ENCODE assay signal across 35 cellular contexts in the genomic region with DNA sequence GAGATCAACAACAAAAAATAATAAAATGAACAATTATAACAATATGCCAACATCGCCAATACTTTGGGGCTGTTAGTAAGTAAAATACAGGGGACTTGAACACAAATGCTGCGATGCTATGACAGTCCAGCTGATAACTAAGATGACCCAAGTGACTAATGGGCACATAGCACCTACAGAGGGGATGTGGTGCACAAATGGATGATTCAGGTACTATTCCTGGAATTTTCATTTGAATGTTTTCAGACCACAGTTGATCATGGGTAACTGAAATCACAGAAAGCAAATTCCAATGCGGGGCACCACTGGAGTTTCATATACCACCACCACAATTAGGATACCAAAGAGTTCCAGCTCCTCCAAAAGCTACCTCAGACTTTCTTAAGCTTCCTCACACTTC.
DNase-seq lines count a peak whose midpoint lies in the region; ATAC-seq, FAIRE-seq and TF ChIP-seq lines count a peak whose summit lies in the region.
"Had no signal": no experiment of that assay in that cellular context is flagged by ENCODE, and none has a peak within 500 bp of the region (broad histone marks: within the 10 kb centered on the region; RNA-seq: fewer than 3 reads in every experiment).

No MANE protein-coding gene starts in this region.

- no peak for FAIRE-seq in urothelium cell line (lab: Jason Lieb, UNC)
- FAIRE-seq: GM19239 had no signal

- H3K9me3 Mint-ChIP-seq in activated CD8-positive, alpha-beta T cell treated with anti-CD3 and anti-CD28 coated beads for 36 hours = peaks cover 5% of the 10 kb centered on the region
- peaks cover 9% of the 10 kb centered on the region for H3K9me3 Mint-ChIP-seq in activated CD8-positive, alpha-beta T cell treated with anti-CD3 and anti-CD28 coated beads, Interleukin-2, amount 10 ng/mL, durations not matched to agents 7 days and 5 days (ENCODE audit: insufficient read depth)
- H3K9me3 Mint-ChIP-seq: effector memory CD8-positive, alpha-beta T cell had no signal

- no peak overlapping the region for H3K4me3 Mint-ChIP-seq in activated CD8-positive, alpha-beta T cell treated with anti-CD3 and anti-CD28 coated beads for 36 hours
- H3K4me3 Mint-ChIP-seq in activated CD8-positive, alpha-beta T cell treated with anti-CD3 and anti-CD28 coated beads, Interleukin-2, amount 10 ng/mL, durations not matched to agents 7 days and 5 days = no peak overlapping the region
- H3K4me3 Mint-ChIP-seq: activated naive CD8-positive, alpha-beta T cell; CD8-positive, alpha-beta memory T cell; effector memory CD8-positive, alpha-beta T cell had no signal

- no peak for TF ChIP-seq CTCF in activated CD8-positive, alpha-beta T cell treated with anti-CD3 and anti-CD28 coated beads for 36 hours (IDR thresholded peaks at IDR 0.05)
- TF ChIP-seq CTCF in RWPE1 (conservative IDR thresholded peaks at IDR 0.05; ENCODE audit: low read depth) = no peak

- no peak for ATAC-seq in activated CD8-positive, alpha-beta T cell treated with anti-CD3 and anti-CD28 coated beads for 36 hours
- ATAC-seq in activated CD8-positive, alpha-beta T cell treated with anti-CD3 and anti-CD28 coated beads, Interleukin-2, amount 10 ng/mL, durations not matched to agents 7 days and 5 days = no peak
- ATAC-seq in GM21619 (IDR thresholded peaks at IDR 0.05; ENCODE audit: unreplicated experiment) (no peak), left cardiac atrium (no peak)
- ATAC-seq: effector memory CD8-positive, alpha-beta T cell; left lung; SK-N-SH treated with all-trans-retinoic acid at 6 μM for 48 hours had no signal

- DNase-seq in activated CD8-positive, alpha-beta T cell treated with anti-CD3 and anti-CD28 coated beads for 36 hours = no peak
- no peak for DNase-seq in activated CD8-positive, alpha-beta T cell treated with anti-CD3 and anti-CD28 coated beads, Interleukin-2, amount 10 ng/mL, durations not matched to agents 7 days and 5 days
- peak; percentile 14 for DNase-seq in RWPE1 (ENCODE audit: low spot score)
- peak; percentile 82 for DNase-seq in glomerular visceral epithelial cell (ENCODE audit: extremely low spot score)
- DNase-seq in urothelium cell line (ENCODE audit: low spot score) = peak; percentile 25
- no peak for DNase-seq in AG08395 (ENCODE audit: low spot score)
- DNase-seq in left cardiac atrium = no peak
- DNase-seq: 8988T; activated CD8-positive, alpha-beta memory T cell treated with anti-CD3 and anti-CD28 coated beads, Interleukin-2, amount 50 U/mL, for 4 hours; anterior cingulate cortex; CD8-positive, alpha-beta memory T cell; cortex of kidney; DMS153; effector memory CD8-positive, alpha-beta T cell; foreskin melanocyte; GF-D8; H7; KBM-7; left lung; mesendoderm; MM.1S; NCI-H1417; NCI-H2081; NCI-H226; NCI-H774; stimulated activated CD4-positive, alpha-beta T cell treated with anti-CD3 and anti-CD28 coated beads, Interleukin-15, amount 100 ng/mL, for 24 hours; stimulated activated naive CD4-positive, alpha-beta T cell treated with Interleukin-2 at 50 U/mL for 16 hours had no signal

- intact Hi-C loops in activated CD8-positive, alpha-beta T cell treated with anti-CD3 and anti-CD28 coated beads for 36 hours (cut with micrococcal nuclease) = no loop called here
- intact Hi-C loops in left cardiac atrium (cut with DNase I) = no loop called here

- no peak overlapping the region for H3K27ac ChIP-seq in RWPE1
- H3K27ac ChIP-seq: esophagus muscularis mucosa, left lung, prostate gland, thoracic aorta had no signal

- H3K4me1 Mint-ChIP-seq in activated CD8-positive, alpha-beta T cell treated with anti-CD3 and anti-CD28 coated beads for 36 hours (ENCODE audit: low read depth) = peaks cover 11% of the 10 kb centered on the region
- H3K4me1 Mint-ChIP-seq in activated CD8-positive, alpha-beta T cell treated with anti-CD3 and anti-CD28 coated beads, Interleukin-2, amount 10 ng/mL, durations not matched to agents 7 days and 5 days (ENCODE audit: low read depth) = peaks cover 7% of the 10 kb centered on the region

- CTCF ChIA-PET in activated CD8-positive, alpha-beta T cell treated with anti-CD3 and anti-CD28 coated beads for 36 hours (lab: Charles Lee) = no interaction called here
- CTCF ChIA-PET in activated CD8-positive, alpha-beta T cell treated with anti-CD3 and anti-CD28 coated beads, Interleukin-2, amount 10 ng/mL, durations not matched to agents 7 days and 5 days (lab: Charles Lee) = no interaction called here
- CTCF ChIA-PET in RWPE1 (lab: Yijun Ruan, JAX) = no interaction called here

- H3K36me3 Mint-ChIP-seq in activated CD8-positive, alpha-beta T cell treated with anti-CD3 and anti-CD28 coated beads for 36 hours (ENCODE audit: low read depth) = peaks cover 11% of the 10 kb centered on the region
- H3K36me3 Mint-ChIP-seq in activated CD8-positive, alpha-beta T cell treated with anti-CD3 and anti-CD28 coated beads, Interleukin-2, amount 10 ng/mL, durations not matched to agents 7 days and 5 days (ENCODE audit: low read depth) = peaks cover 12% of the 10 kb centered on the region

- no peaks in the 10 kb centered on the region for H3K27me3 Mint-ChIP-seq in activated CD8-positive, alpha-beta T cell treated with anti-CD3 and anti-CD28 coated beads for 36 hours
- H3K27me3 Mint-ChIP-seq in activated CD8-positive, alpha-beta T cell treated with anti-CD3 and anti-CD28 coated beads, Interleukin-2, amount 10 ng/mL, durations not matched to agents 7 days and 5 days (ENCODE audit: low read depth) = no peaks in the 10 kb centered on the region
- H3K27me3 Mint-ChIP-seq: activated naive CD8-positive, alpha-beta T cell; CD8-positive, alpha-beta memory T cell; effector memory CD8-positive, alpha-beta T cell had no signal

- peak overlapping the region; percentile 20 for H3K27ac Mint-ChIP-seq in activated CD8-positive, alpha-beta T cell treated with anti-CD3 and anti-CD28 coated beads for 36 hours
- H3K27ac Mint-ChIP-seq in activated CD8-positive, alpha-beta T cell treated with anti-CD3 and anti-CD28 coated beads, Interleukin-2, amount 10 ng/mL, durations not matched to agents 7 days and 5 days = no peak overlapping the region
- H3K27ac Mint-ChIP-seq: activated naive CD8-positive, alpha-beta T cell; activated T-helper 2 cell treated with anti-CD3 and anti-CD28 coated beads, Interferon-gamma antibody, Interleukin-2, Interleukin-4, amounts not matched to agents 10 μg/mL and 5 μg/mL and 100 μg/mL, durations not matched to agents 14 hours and 24 hours and 36 hours; CD8-positive, alpha-beta memory T cell had no signal

- POLR2A ChIA-PET in activated CD8-positive, alpha-beta T cell treated with anti-CD3 and anti-CD28 coated beads for 36 hours (lab: Charles Lee) = no interaction called here
- POLR2A ChIA-PET in activated CD8-positive, alpha-beta T cell treated with anti-CD3 and anti-CD28 coated beads, Interleukin-2, amount 10 ng/mL, durations not matched to agents 7 days and 5 days (lab: Charles Lee) = no interaction called here
- POLR2A ChIA-PET in RWPE1 (lab: Yijun Ruan, JAX; ENCODE audit: low non-redundant PET) = no interaction called here

Comparison
In these comparisons a context has a peak if more than half of its experiments do, and no peak if none do; other contexts are left out.
1. DNase-seq: peak in RWPE1 (single experiment), glomerular visceral epithelial cell (single experiment) and urothelium cell line (single experiment); none in activated CD8-positive, alpha-beta T cell treated with anti-CD3 and anti-CD28 coated beads for 36 hours (single experiment), activated CD8-positive, alpha-beta T cell treated with anti-CD3 and anti-CD28 coated beads, Interleukin-2, amount 10 ng/mL, durations not matched to agents 7 days and 5 days (single experiment), AG08395 (single experiment) and left cardiac atrium (single experiment).